ENCODE assay signal across 26 cellular contexts in genomic region chr3:183208260-183208659, GRCh38. TPM values are rescaled to one million over a fixed set of nuclear protein-coding genes. Genes with fewer than 3 reads are reported as not detected.
DNase-seq lines count a peak whose midpoint lies in the region; ATAC-seq, FAIRE-seq and TF ChIP-seq lines count a peak whose summit lies in the region.
"Had no signal": no experiment of that assay in that cellular context is flagged by ENCODE, and none has a peak within 500 bp of the region (broad histone marks: within the 10 kb centered on the region; RNA-seq: fewer than 3 reads in every experiment).

No MANE protein-coding gene starts in this region.

- H3K18ac ChIP-seq in mesendoderm (ENCODE audit: low read length), result no peak overlapping the region

- no peak overlapping the region for H2BK15ac ChIP-seq in mesendoderm (replicated peaks; ENCODE audit: low read depth)

- POLR2A ChIA-PET in endothelial cell of umbilical vein (lab: Charles Lee), result interaction anchor here (0.6 kb wide), 1 partner anchor 49 kb away, joined by 6 read pairs; no protein-coding TSS in a partner anchor

- no peaks in the 10 kb centered on the region for H3K9me3 ChIP-seq in endothelial cell of umbilical vein (replicated peaks; ENCODE audit: control insufficient read depth, insufficient read depth, low read length)

- H3K23ac ChIP-seq in mesendoderm (ENCODE audit: low read length), result no peak overlapping the region

- H2AK5ac ChIP-seq in mesendoderm (ENCODE audit: low read length), result no peak overlapping the region

- no peak overlapping the region for H3K4ac ChIP-seq in mesendoderm (ENCODE audit: low read depth, low read length)

- CTCF ChIA-PET in endothelial cell of umbilical vein (lab: Charles Lee), result interaction anchor here (0.9 to 1.6 kb wide), 5 partner anchors 9 to 24 kb away, joined by 3 to 5 read pairs (median 4); no protein-coding TSS in a partner anchor

- H3K4me3 Mint-ChIP-seq in activated CD4-positive, alpha-beta T cell treated with anti-CD3 and anti-CD28 coated beads, Interleukin-2, amount 10 ng/mL, durations not matched to agents 24 days and 14 days, result no peak overlapping the region
- H3K4me3 Mint-ChIP-seq: CD4-positive, alpha-beta memory T cell; GM23338 had no signal

- peak overlapping the region; percentile 74 for H3K27ac Mint-ChIP-seq in activated CD4-positive, alpha-beta T cell treated with anti-CD3 and anti-CD28 coated beads, Interleukin-2, amount 10 ng/mL, durations not matched to agents 24 days and 14 days
- H3K27ac Mint-ChIP-seq in activated naive CD4-positive, alpha-beta T cell treated with anti-CD3 and anti-CD28 coated beads, Interleukin-2, amount 50 U/mL, for 72 hours, result peak overlapping the region; percentile 31 to 85
- H3K27ac Mint-ChIP-seq: CD4-positive, alpha-beta memory T cell; GM23338 had no signal

- no peaks in the 10 kb centered on the region for H3K9me1 ChIP-seq in endothelial cell of umbilical vein (replicated peaks; ENCODE audit: control insufficient read depth, extremely low read depth, insufficient read depth, low read length)

- no peak overlapping the region for H3K56ac ChIP-seq in mesendoderm (ENCODE audit: low read length)

- H4K5ac ChIP-seq in mesendoderm (ENCODE audit: low read length), result no peak overlapping the region

- dilution Hi-C loops in endothelial cell of umbilical vein (cut with MboI; ENCODE audit: extremely low pct_ligation_motif_present, low sequenced_read_pairs), result no loop called here

- H3K4me3 ChIP-seq in endothelial cell of umbilical vein (replicated peaks in 1 of 3; ENCODE audit: insufficient read depth in 1 of 3, low read depth in 1 of 3, low read length in 3 of 3), result no peak overlapping the region
- no peak overlapping the region for H3K4me3 ChIP-seq in mesendoderm (ENCODE audit: low read length)
- H3K4me3 ChIP-seq: A549, GM12878, GM23338 had no signal

- H3K36me3 ChIP-seq in endothelial cell of umbilical vein (ENCODE audit: control insufficient read depth in 2 of 2, extremely low read depth in 1 of 2, insufficient read depth in 2 of 2, low read length in 2 of 2) (no peaks in the 10 kb centered on the region), mesendoderm (ENCODE audit: control insufficient read depth, insufficient read depth, low read length) (no peaks in the 10 kb centered on the region)

- no peak overlapping the region for H2AFZ ChIP-seq in endothelial cell of umbilical vein (ENCODE audit: low read depth, low read length)
- H2AFZ ChIP-seq: GM23338 had no signal

- WGBS in mesendoderm (ENCODE audit: extremely low coverage, insufficient coverage, low lambda C conversion rate), result no CpG with 5 or more reads among the region's 2 CpGs

- no TSS peak for BruUV-seq in endothelial cell of umbilical vein (replicated peaks; lab: Mats Ljungman, UMichigan)

- H3K4me2 ChIP-seq in endothelial cell of umbilical vein (ENCODE audit: insufficient read depth, low read length) (no peak overlapping the region), mesendoderm (ENCODE audit: low read length) (no peak overlapping the region)
- H3K4me2 ChIP-seq: A549, GM23338 had no signal

- no peak overlapping the region for H2BK5ac ChIP-seq in mesendoderm (ENCODE audit: low read length)

- H3K4me1 ChIP-seq in endothelial cell of umbilical vein (ENCODE audit: control insufficient read depth, extremely low read depth, insufficient read depth, low read length) (no peaks in the 10 kb centered on the region), mesendoderm (ENCODE audit: control insufficient read depth, low read depth, low read length) (peaks cover 2% of the 10 kb centered on the region)
- H3K4me1 ChIP-seq: A549 had no signal

- H3K27me3 Mint-ChIP-seq in activated CD4-positive, alpha-beta T cell treated with anti-CD3 and anti-CD28 coated beads, Interleukin-2, amount 10 ng/mL, durations not matched to agents 24 days and 14 days, result no peaks in the 10 kb centered on the region
- H3K27me3 Mint-ChIP-seq: CD4-positive, alpha-beta memory T cell had no signal

- intact Hi-C loops in activated CD4-positive, alpha-beta T cell treated with anti-CD3 and anti-CD28 coated beads, Interleukin-2, amount 10 ng/mL, durations not matched to agents 24 days and 14 days (cut with micrococcal nuclease), result no loop called here
- intact Hi-C loops in endothelial cell of umbilical vein (cut with micrococcal nuclease), result no loop called here

- ATAC-seq in activated naive CD4-positive, alpha-beta T cell treated with anti-CD3 and anti-CD28 coated beads, Interleukin-2, amount 50 U/mL, for 72 hours, result peak; percentile 54 to 80
- ATAC-seq in HG02973 (IDR thresholded peaks at IDR 0.05; ENCODE audit: unreplicated experiment), result no peak
- ATAC-seq: A549, GM12878, GM23338 had no signal

- H3K9ac ChIP-seq in endothelial cell of umbilical vein (replicated peaks; ENCODE audit: extremely low read depth, insufficient read depth, low read length) (no peak overlapping the region), mesendoderm (ENCODE audit: low read length) (no peak overlapping the region)

- no peaks in the 10 kb centered on the region for H3K79me1 ChIP-seq in mesendoderm (ENCODE audit: low read length)

- H3K27me3 ChIP-seq in endothelial cell of umbilical vein (ENCODE audit: control insufficient read depth in 2 of 2, insufficient read depth in 2 of 2, low read length in 2 of 2), result peaks cover 0 to 2% of the 10 kb centered on the region in 2 experiments
- no peaks in the 10 kb centered on the region for H3K27me3 ChIP-seq in mesendoderm (ENCODE audit: insufficient read depth, low read length, poor library complexity)

- peaks cover 31% of the 10 kb centered on the region for H3K9me3 Mint-ChIP-seq in activated CD4-positive, alpha-beta T cell treated with anti-CD3 and anti-CD28 coated beads, Interleukin-2, amount 10 ng/mL, durations not matched to agents 24 days and 14 days
- peaks cover 23 to 29% of the 10 kb centered on the region in 2 donors for H3K9me3 Mint-ChIP-seq in activated naive CD4-positive, alpha-beta T cell treated with anti-CD3 and anti-CD28 coated beads, Interleukin-2, amount 50 U/mL, for 72 hours

- H4K8ac ChIP-seq in mesendoderm (ENCODE audit: low read depth, low read length), result no peak overlapping the region

- FAIRE-seq in endothelial cell of umbilical vein (lab: Jason Lieb, UNC), result peak; percentile 42
- FAIRE-seq: A549, GM12878, HTR-8/SVneo had no signal

- H3K79me2 ChIP-seq in endothelial cell of umbilical vein (ENCODE audit: control insufficient read depth, insufficient read depth, low read length) (no peaks in the 10 kb centered on the region), mesendoderm (ENCODE audit: control insufficient read depth, insufficient read depth, low read length) (no peaks in the 10 kb centered on the region)

- no peak overlapping the region for H2BK120ac ChIP-seq in mesendoderm (ENCODE audit: low read depth, low read length)

- H3K27ac ChIP-seq in endothelial cell of umbilical vein (ENCODE audit: insufficient read depth, low read depth, low read length) (no peak overlapping the region), mesendoderm (ENCODE audit: low read depth, low read length) (no peak overlapping the region)
- H3K27ac ChIP-seq: A549 had no signal

- no peak for DNase-seq in activated CD4-positive, alpha-beta T cell treated with anti-CD3 and anti-CD28 coated beads, Interleukin-2, amount 10 ng/mL, durations not matched to agents 24 days and 14 days
- DNase-seq in activated CD4-positive, alpha-beta T cell treated with anti-CD3 and anti-CD28 coated beads, Interleukin-2, amount 50 U/mL, for 1 hour, result no peak
- DNase-seq in activated naive CD4-positive, alpha-beta T cell treated with anti-CD3 and anti-CD28 coated beads, Interleukin-2, amount 50 U/mL, for 72 hours (ENCODE audit: low spot score in 2 of 2), result no peak
- DNase-seq in activated naive CD4-positive, alpha-beta T cell treated with anti-CD3 and anti-CD28 coated beads, Interleukin-2, amount 50 U/mL, for 16 hours, result no peak
- DNase-seq in endothelial cell of umbilical vein (ENCODE audit: low read depth, low spot score) (no peak), 8988T (no peak), mesendoderm (no peak)
- DNase-seq: Calu3; CD4-positive, alpha-beta memory T cell; DMS53; EL; HCEC 1CT; IMR-90; Karpas-422; NCI-H1048; NCI-H1436; NCI-H1930; NCI-H226; NCI-H524; NCI-H82; OCI-M1 had no signal

- no peaks in the 10 kb centered on the region for H4K20me1 ChIP-seq in endothelial cell of umbilical vein (replicated peaks; ENCODE audit: control insufficient read depth, extremely low read depth, insufficient read depth, low read length)

- H3K36me3 Mint-ChIP-seq in activated CD4-positive, alpha-beta T cell treated with anti-CD3 and anti-CD28 coated beads, Interleukin-2, amount 10 ng/mL, durations not matched to agents 24 days and 14 days (ENCODE audit: low read depth), result peaks cover 27% of the 10 kb centered on the region
- H3K36me3 Mint-ChIP-seq in activated naive CD4-positive, alpha-beta T cell treated with anti-CD3 and anti-CD28 coated beads, Interleukin-2, amount 50 U/mL, for 72 hours, result peaks cover 24 to 55% of the 10 kb centered on the region in 2 donors

- peaks cover 20% of the 10 kb centered on the region for H3K4me1 Mint-ChIP-seq in activated CD4-positive, alpha-beta T cell treated with anti-CD3 and anti-CD28 coated beads, Interleukin-2, amount 10 ng/mL, durations not matched to agents 24 days and 14 days

- no peak for TF ChIP-seq POLR2A in endothelial cell of umbilical vein (IDR thresholded peaks at IDR 0.05; ENCODE audit: low read depth, low read length)

- no peak for TF ChIP-seq CTCF in endothelial cell of umbilical vein (IDR thresholded peaks at IDR 0.05; ENCODE audit: extremely low read depth in 1 of 2, insufficient read depth in 1 of 2, low read depth in 1 of 2, low read length in 2 of 2)

RNA-seq across cellular contexts. Expression of gene B3GNT5, which starts 44.8 kb away (rescaled TPM):
- 25.0 and 27.9 TPM in 2 replicates for total RNA-seq in activated CD4-positive, alpha-beta T cell treated with anti-CD3 and anti-CD28 coated beads, Interleukin-2, amount 10 ng/mL, durations not matched to agents 24 days and 14 days
- total RNA-seq in activated naive CD4-positive, alpha-beta T cell treated with anti-CD3 and anti-CD28 coated beads, Interleukin-2, amount 50 U/mL, for 72 hours, result 10 to 100 TPM; 12.4 to 56.4 TPM
- total RNA-seq in endothelial cell of umbilical vein, result 25.6 and 29.4 TPM in 2 replicates
- polyA plus RNA-seq in endothelial cell of umbilical vein, result 3.3 and 4.1 TPM in 2 replicates
- 5.1 and 5.6 TPM in 2 replicates for polyA plus RNA-seq in endothelial cell of umbilical vein (2011; cell fraction: cytosol; rRNA removed)
- polyA plus RNA-seq in endothelial cell of umbilical vein (2011; cell fraction: nucleus; rRNA removed), result 3.6 and 5.1 TPM in 2 replicates
- 16.8 and 28.2 TPM in 2 replicates for polyA plus RNA-seq in endothelial cell of umbilical vein (2012)
- 13.5 and 15.5 TPM in 2 replicates for polyA minus RNA-seq in endothelial cell of umbilical vein
- 2.5 TPM for polyA minus RNA-seq in endothelial cell of umbilical vein (2011; cell fraction: cytosol; rRNA and poly(A)+ RNA removed)
- 6.0 and 6.7 TPM in 2 replicates for polyA minus RNA-seq in endothelial cell of umbilical vein (2011; cell fraction: nucleus; rRNA and poly(A)+ RNA removed)
- 5.9 TPM for polyA plus RNA-seq in mesendoderm (2013, experiment 1 of 2)
- 5.5 TPM for polyA plus RNA-seq in mesendoderm (2013, experiment 2 of 2)

RNA-seq across cellular contexts. Expression of gene LAMP3, which starts 45.7 kb away (rescaled TPM):
- 4.1 and 6.1 TPM in 2 replicates for total RNA-seq in activated CD4-positive, alpha-beta T cell treated with anti-CD3 and anti-CD28 coated beads, Interleukin-2, amount 10 ng/mL, durations not matched to agents 24 days and 14 days
- 10 to 100 TPM in 1 of 2 donors, 1 to 10 TPM in 1; 6.9 to 16.7 TPM for total RNA-seq in activated naive CD4-positive, alpha-beta T cell treated with anti-CD3 and anti-CD28 coated beads, Interleukin-2, amount 50 U/mL, for 72 hours
- total RNA-seq in endothelial cell of umbilical vein, result 3.7 and 8.0 TPM in 2 replicates
- polyA plus RNA-seq in endothelial cell of umbilical vein, result 0.94 and 1.0 TPM in 2 replicates
- polyA plus RNA-seq in endothelial cell of umbilical vein (2011; cell fraction: cytosol; rRNA removed), result 0.80 and 1.0 TPM in 2 replicates
- 0.47 and 0.50 TPM in 2 replicates for polyA plus RNA-seq in endothelial cell of umbilical vein (2011; cell fraction: nucleus; rRNA removed)
- polyA plus RNA-seq in endothelial cell of umbilical vein (2012), result 7.1 and 10.7 TPM in 2 replicates
- polyA minus RNA-seq in endothelial cell of umbilical vein, result 0.62 and 1.1 TPM in 2 replicates
- polyA minus RNA-seq in endothelial cell of umbilical vein (2011; cell fraction: cytosol; rRNA and poly(A)+ RNA removed), result not detected
- 0.24 and 0.43 TPM in 2 replicates for polyA minus RNA-seq in endothelial cell of umbilical vein (2011; cell fraction: nucleus; rRNA and poly(A)+ RNA removed)
- polyA plus RNA-seq in mesendoderm (2013, experiment 1 of 2), result 0.95 TPM
- polyA plus RNA-seq in mesendoderm (2013, experiment 2 of 2), result 1.3 TPM
- total RNA-seq: IMR-90 had no signal
